8 cellular contexts compared by ENCODE assay signal in the genomic region with DNA sequence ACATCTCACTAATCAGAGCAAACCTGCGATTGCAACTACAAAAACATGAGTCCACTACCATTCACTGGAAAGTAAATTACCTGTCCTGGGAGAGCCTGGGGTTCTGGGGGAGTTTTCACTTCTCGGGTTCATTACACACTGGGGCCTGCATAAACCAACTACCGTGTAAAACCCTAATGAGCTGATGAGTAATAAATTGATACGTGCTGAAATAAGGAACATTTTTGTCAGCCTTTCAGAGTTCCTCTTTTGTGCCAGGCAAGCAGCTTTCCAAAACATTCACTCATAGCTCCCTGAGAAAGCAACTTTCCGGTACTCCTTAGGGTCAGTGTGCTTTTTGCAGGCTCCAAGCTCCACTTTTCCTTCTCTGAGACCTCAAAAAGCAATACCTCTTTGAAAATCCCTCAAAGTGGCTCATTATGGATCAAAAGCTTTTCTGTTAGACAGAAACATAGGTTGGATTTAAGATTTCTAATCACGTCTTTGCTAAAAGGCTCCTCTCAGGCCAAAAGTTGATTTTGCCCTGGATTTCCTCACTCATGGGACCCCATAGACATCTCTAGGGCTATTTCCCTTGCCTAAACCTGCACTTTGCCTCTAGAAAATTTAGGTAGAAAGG.
A peak's percentile ranks its signal among the peaks of the same experiment; 100 is the strongest.
DNase-seq lines count a peak whose midpoint lies in the region; ATAC-seq and TF ChIP-seq lines count a peak whose summit lies in the region.

No MANE protein-coding gene starts in this region.

- in situ Hi-C loops in ACHN (cut with HindIII; ENCODE audit: low pct_ligation_motif_present, low pct_unique_long_range_greater_than_20kb, low sequenced_read_pairs): no loop called here

- intact Hi-C loops in activated B cell treated with CpG ODN at 0.5 μM for 24 hours (cut with micrococcal nuclease): loop anchor here (1.0 to 5.0 kb wide), 5 partner anchors 12 to 291 kb away; partner anchors contain the start of genes FAM174A and ST8SIA4

- H3K4me3 Mint-ChIP-seq in activated B cell treated with CpG ODN at 0.5 μM for 24 hours: peak overlapping the region; percentile 72
- H3K4me3 Mint-ChIP-seq in nephron: no peak overlapping the region

- ATAC-seq in HG03066 (IDR thresholded peaks at IDR 0.05; ENCODE audit: low read depth, unreplicated experiment) (peak; percentile 74), activated B cell treated with CpG ODN at 0.5 μM for 24 hours (ENCODE audit: low read depth) (peak; percentile 85)

- CTCF ChIA-PET in activated B cell treated with CpG ODN at 0.5 μM for 24 hours (lab: Charles Lee): interaction anchor here (0.8 to 1.7 kb wide), 7 partner anchors 9 to 76 kb away, joined by 3 to 10 read pairs (median 4); no protein-coding TSS in a partner anchor

- peaks cover 45% of the 10 kb centered on the region for H3K4me1 Mint-ChIP-seq in activated B cell treated with CpG ODN at 0.5 μM for 24 hours
- peaks cover 19% of the 10 kb centered on the region for H3K4me1 Mint-ChIP-seq in nephron

- H3K36me3 Mint-ChIP-seq in activated B cell treated with CpG ODN at 0.5 μM for 24 hours (ENCODE audit: low read depth) (peaks cover 38% of the 10 kb centered on the region), nephron (ENCODE audit: low read depth) (no peaks in the 10 kb centered on the region)

- H3K27ac Mint-ChIP-seq in activated B cell treated with CpG ODN at 0.5 μM for 24 hours (peak overlapping the region; percentile 89), nephron (peak overlapping the region; percentile 19 to 66 (median 50))

- no peak for TF ChIP-seq CTCF in activated B cell treated with CpG ODN at 0.5 μM for 24 hours (IDR thresholded peaks at IDR 0.05)
- no peak for TF ChIP-seq CTCF in nephron (IDR thresholded peaks at IDR 0.05; ENCODE audit: unreplicated experiment in 3 of 3)

- POLR2A ChIA-PET in activated B cell treated with CpG ODN at 0.5 μM for 24 hours (lab: Charles Lee): interaction anchor here (0.7 to 2.5 kb wide), 21 partner anchors 9 to 74 kb away, joined by 3 to 80 read pairs (median 5); partner anchors contain the start of gene ST8SIA4

- peak; percentile 8 for DNase-seq in stimulated activated naive CD4-positive, alpha-beta T cell treated with Interleukin-2 at 50 U/mL for 16 hours (lab: John Stamatoyannopoulos, UW)
- no peak for DNase-seq in stimulated activated naive CD4-positive, alpha-beta T cell (lab: John Stamatoyannopoulos, UW)
- DNase-seq in activated B cell treated with CpG ODN at 0.5 μM for 24 hours: no peak
- no peak for DNase-seq in NCI-H146 (lab: John Stamatoyannopoulos, UW)
- no peak for DNase-seq in dedifferentiated amniotic fluid mesenchymal stem cell (ENCODE audit: extremely low spot score)
- no peak for DNase-seq in ACHN

- H3K9me3 Mint-ChIP-seq in activated B cell treated with CpG ODN at 0.5 μM for 24 hours: no peaks in the 10 kb centered on the region
- H3K9me3 Mint-ChIP-seq in nephron: no peaks in the 10 kb centered on the region

- H3K27me3 Mint-ChIP-seq in activated B cell treated with CpG ODN at 0.5 μM for 24 hours (no peaks in the 10 kb centered on the region), nephron (ENCODE audit: low read depth) (no peaks in the 10 kb centered on the region)
